Comparison of ENCODE assay signal across 1 cellular context in the genomic region with DNA sequence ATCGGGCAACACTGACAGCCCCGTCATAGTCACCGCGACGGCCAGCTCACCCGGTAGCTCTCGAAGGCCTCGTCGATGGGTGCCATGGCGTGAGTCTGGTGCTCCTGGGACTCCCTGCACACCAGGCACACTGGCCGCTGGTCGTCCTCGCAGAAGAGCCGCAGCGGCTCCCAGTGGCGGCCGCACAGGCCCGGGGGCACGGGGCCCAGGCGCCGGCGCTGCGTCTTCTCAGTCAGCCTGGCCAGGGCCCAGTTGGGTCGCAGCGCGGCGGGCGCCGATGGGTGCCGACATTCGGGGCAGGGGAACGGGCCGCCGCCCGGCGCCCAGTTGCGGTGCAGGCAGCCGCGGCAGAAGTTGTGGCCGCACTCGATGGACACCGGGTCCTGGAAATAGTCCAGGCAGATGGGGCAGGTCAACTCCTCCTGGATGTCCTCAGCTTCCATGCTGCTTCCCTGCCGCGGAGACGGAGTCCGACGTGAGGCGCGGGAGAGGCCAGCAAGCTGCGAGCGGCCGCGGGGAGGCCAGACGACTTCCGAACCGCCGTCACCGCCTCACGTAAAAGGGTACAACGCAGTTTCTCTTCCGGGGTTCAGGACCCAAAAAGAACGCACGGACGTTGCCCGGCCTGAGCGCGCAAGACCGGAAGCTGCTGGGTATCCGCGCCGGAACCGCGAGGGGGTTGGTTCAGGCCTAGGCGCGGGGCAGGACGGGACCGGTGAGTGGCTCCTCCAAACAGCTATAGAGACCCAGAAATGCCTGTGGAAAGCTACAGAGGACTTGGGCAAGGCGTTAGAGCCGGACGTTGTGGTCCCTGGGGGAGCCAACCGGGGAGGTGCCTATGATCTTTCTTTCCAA.
TF ChIP-seq lines count a peak whose summit lies in the region.

Gene TRIM4 (minus strand): TSS at position 572 of the 855 bp plus-strand sequence. CDS start 129 bp downstream, at position 443.

TF ChIP-seq in H1, 55 proteins besides CTCF, POLR2A, EP300 and RAD21 (continued from another document):
- TF ChIP-seq KDM5A (IDR thresholded peaks at IDR 0.05; ENCODE audit: low read length) (no peak), SP1 (IDR thresholded peaks at IDR 0.05; ENCODE audit: low read depth, low read length) (no peak), HDAC2 (IDR thresholded peaks at IDR 0.05; ENCODE audit: borderline replicate concordance in 1 of 2, low read depth in 2 of 2, low read length in 2 of 2) (no peak), CREB1 (IDR thresholded peaks at IDR 0.05) (no peak), POU5F1 (IDR thresholded peaks at IDR 0.05; ENCODE audit: low read depth, low read length) (no peak), BACH1 (IDR thresholded peaks at IDR 0.05; ENCODE audit: low read length) (no peak), CBX5 (IDR thresholded peaks at IDR 0.05; ENCODE audit: low read depth, low read length) (no peak), SIN3A (conservative IDR thresholded peaks at IDR 0.05 in 1 of 2, IDR thresholded peaks at IDR 0.05 in 1 of 2; ENCODE audit: low read depth in 1 of 2, low read length in 2 of 2) (no peak), CHD1 (IDR thresholded peaks at IDR 0.05; ENCODE audit: low read depth, low read length) (no peak), RFX5 (IDR thresholded peaks at IDR 0.05; ENCODE audit: borderline replicate concordance, low read depth, low read length) (no peak), SP2 (IDR thresholded peaks at IDR 0.05; ENCODE audit: low read length) (no peak), FOSL1 (IDR thresholded peaks at IDR 0.05; ENCODE audit: insufficient read depth, low read depth, low read length) (no peak)
